In genomic region chr1:220875233-220875632, GRCh38 we compare ENCODE assay signal across 14 cellular contexts. TPM values are rescaled to one million over a fixed set of nuclear protein-coding genes. Genes with fewer than 3 reads are reported as not detected.
DNase-seq lines count a peak whose midpoint lies in the region; ATAC-seq and TF ChIP-seq lines count a peak whose summit lies in the region.
"Had no signal": no experiment of that assay in that cellular context is flagged by ENCODE, and none has a peak within 500 bp of the region (broad histone marks: within the 10 kb centered on the region; RNA-seq: fewer than 3 reads in every experiment).

No MANE protein-coding gene starts in this region.

- WGBS in right lobe of liver (ENCODE audit: insufficient coverage, low coverage, low lambda C conversion rate, missing lambda C conversion rate), result 33% methylated on average over 1 of the region's 1 CpG

- no peak for TF ChIP-seq CTCF in HEK293 (tag by site-specific recombination; IDR thresholded peaks at IDR 0.05)
- no peak for TF ChIP-seq CTCF in right lobe of liver (IDR thresholded peaks at IDR 0.05)

- H3K9me3 ChIP-seq in HEK293 (ENCODE audit: control insufficient read depth, insufficient read depth, low read depth, low read length), result no peaks in the 10 kb centered on the region
- no peaks in the 10 kb centered on the region for H3K9me3 ChIP-seq in right lobe of liver
- no peaks in the 10 kb centered on the region for H3K9me3 ChIP-seq in effector memory CD4-positive, alpha-beta T cell (ENCODE audit: control insufficient read depth, low read length)

- no peaks in the 10 kb centered on the region for H3K9me3 Mint-ChIP-seq in naive B cell
- no peaks in the 10 kb centered on the region for H3K9me3 Mint-ChIP-seq in stimulated activated memory B cell treated with anti-CD40 and anti-IgM and Interleukin-4, amounts not matched to agents 10 μg/mL and 1 μg/mL and 100 μg/mL, for 72 hours
- H3K9me3 Mint-ChIP-seq in activated naive CD4-positive, alpha-beta T cell treated with anti-CD3 and anti-CD28 coated beads for 36 hours, result no peaks in the 10 kb centered on the region
- H3K9me3 Mint-ChIP-seq: CD4-positive, alpha-beta T cell; GM23338 had no signal

- H3K36me3 Mint-ChIP-seq in naive B cell, result no peaks in the 10 kb centered on the region
- no peaks in the 10 kb centered on the region for H3K36me3 Mint-ChIP-seq in stimulated activated memory B cell treated with anti-CD40 and anti-IgM and Interleukin-4, amounts not matched to agents 10 μg/mL and 1 μg/mL and 100 μg/mL, for 72 hours
- H3K36me3 Mint-ChIP-seq in activated naive CD4-positive, alpha-beta T cell treated with anti-CD3 and anti-CD28 coated beads for 36 hours (ENCODE audit: low read depth), result no peaks in the 10 kb centered on the region

- H3K4me1 ChIP-seq in HEK293 (ENCODE audit: control insufficient read depth, insufficient read depth, low read length), result peaks cover 3% of the 10 kb centered on the region; the same call in 1 of the 2 replicates
- H3K4me1 ChIP-seq in right lobe of liver, result peaks cover 0 to 50% (median 21%) of the 10 kb centered on the region in 4 donors
- H3K4me1 ChIP-seq in effector memory CD4-positive, alpha-beta T cell (ENCODE audit: control insufficient read depth, insufficient read depth, low read length, poor library complexity, severe bottlenecking), result peaks cover 5% of the 10 kb centered on the region

- H3K36me3 ChIP-seq in HEK293 (ENCODE audit: control insufficient read depth in 2 of 2, insufficient read depth in 1 of 2, low read length in 2 of 2), result no peaks in the 10 kb centered on the region
- H3K36me3 ChIP-seq in right lobe of liver, result no peaks in the 10 kb centered on the region
- H3K36me3 ChIP-seq in effector memory CD4-positive, alpha-beta T cell (ENCODE audit: control insufficient read depth, insufficient read depth, low read length), result no peaks in the 10 kb centered on the region

- CTCF ChIA-PET in HEK293 (lab: Yijun Ruan, JAX), result interaction anchor here (0.6 to 3.5 kb wide), 23 partner anchors 11 to 1579 kb away, joined by 3 to 32 read pairs (median 3); no protein-coding TSS in a partner anchor
- CTCF ChIA-PET in activated naive CD4-positive, alpha-beta T cell treated with anti-CD3 and anti-CD28 coated beads for 36 hours (lab: Charles Lee), result interaction anchor here (0.9 to 3.1 kb wide), 4 partner anchors 160 to 328 kb away, joined by 3 to 12 read pairs (median 5); no protein-coding TSS in a partner anchor

- H3K27ac ChIP-seq in HEK293 (ENCODE audit: extremely low read depth, low read depth, low read length) (no peak overlapping the region), right lobe of liver (peak overlapping the region in 2 of 3 donors; percentile 60 to 95)
- H3K27ac ChIP-seq in effector memory CD4-positive, alpha-beta T cell (ENCODE audit: insufficient read depth, low read length, poor library complexity, severe bottlenecking), result no peak overlapping the region

- H3K27ac Mint-ChIP-seq in naive B cell, result peak overlapping the region in 4 of 6 donors; percentile 14 to 79 (median 37)
- H3K27ac Mint-ChIP-seq in stimulated activated memory B cell treated with anti-CD40 and anti-IgM and Interleukin-4, amounts not matched to agents 10 μg/mL and 1 μg/mL and 100 μg/mL, for 72 hours, result peak overlapping the region; percentile 11
- no peak overlapping the region for H3K27ac Mint-ChIP-seq in activated naive CD4-positive, alpha-beta T cell treated with anti-CD3 and anti-CD28 coated beads for 36 hours
- H3K27ac Mint-ChIP-seq: CD4-positive, alpha-beta T cell; GM23338 had no signal

- no peak for TF ChIP-seq POLR2A in right lobe of liver (IDR thresholded peaks at IDR 0.05)

- POLR2A ChIA-PET in HEK293 (lab: Yijun Ruan, JAX), result no interaction called here

- no peak overlapping the region for H3K4me3 ChIP-seq in HEK293 (ENCODE audit: low read depth, low read length)
- no peak overlapping the region for H3K4me3 ChIP-seq in right lobe of liver
- H3K4me3 ChIP-seq in effector memory CD4-positive, alpha-beta T cell (ENCODE audit: insufficient read depth, low read depth, low read length, poor library complexity, severe bottlenecking), result no peak overlapping the region

- no peaks in the 10 kb centered on the region for H3K27me3 ChIP-seq in right lobe of liver
- peaks cover 28% of the 10 kb centered on the region for H3K27me3 ChIP-seq in effector memory CD4-positive, alpha-beta T cell (replicated peaks; ENCODE audit: control insufficient read depth, insufficient read depth, low read length, poor library complexity, severe bottlenecking)

- peaks cover 33% of the 10 kb centered on the region in 3 donors for H3K4me1 Mint-ChIP-seq in naive B cell
- H3K4me1 Mint-ChIP-seq in stimulated activated memory B cell treated with anti-CD40 and anti-IgM and Interleukin-4, amounts not matched to agents 10 μg/mL and 1 μg/mL and 100 μg/mL, for 72 hours, result peaks cover 42% of the 10 kb centered on the region
- peaks cover 24% of the 10 kb centered on the region for H3K4me1 Mint-ChIP-seq in activated naive CD4-positive, alpha-beta T cell treated with anti-CD3 and anti-CD28 coated beads for 36 hours (ENCODE audit: low read depth)

- intact Hi-C loops in right lobe of liver (cut with DNase I), result no loop called here
- intact Hi-C loops in activated naive CD4-positive, alpha-beta T cell treated with anti-CD3 and anti-CD28 coated beads for 36 hours (cut with micrococcal nuclease), result loop anchor here (5.0 to 10.0 kb wide), 3 partner anchors 603 to 1582 kb away; partner anchors contain the start of gene RAB3GAP2

- H3K4me3 Mint-ChIP-seq in naive B cell, result peak overlapping the region in 3 of 8 donors; percentile 27 to 71 (median 38)
- H3K4me3 Mint-ChIP-seq in stimulated activated memory B cell treated with anti-CD40 and anti-IgM and Interleukin-4, amounts not matched to agents 10 μg/mL and 1 μg/mL and 100 μg/mL, for 72 hours, result no peak overlapping the region
- no peak overlapping the region for H3K4me3 Mint-ChIP-seq in activated naive CD4-positive, alpha-beta T cell treated with anti-CD3 and anti-CD28 coated beads for 36 hours
- H3K4me3 Mint-ChIP-seq: CD4-positive, alpha-beta T cell; GM23338 had no signal

- no peak for ATAC-seq in right lobe of liver
- ATAC-seq in naive B cell (ENCODE audit: low read depth in 2 of 2), result no peak
- no peak for ATAC-seq in stimulated activated memory B cell treated with anti-CD40 and anti-IgM and Interleukin-4, amounts not matched to agents 10 μg/mL and 1 μg/mL and 100 μg/mL, for 72 hours
- no peak for ATAC-seq in GM19452 (IDR thresholded peaks at IDR 0.05; ENCODE audit: unreplicated experiment)
- ATAC-seq: GM23338 had no signal

- no peak for DNase-seq in right lobe of liver
- no peak for DNase-seq in naive B cell
- DNase-seq in activated naive CD4-positive, alpha-beta T cell treated with anti-CD3 and anti-CD28 coated beads for 36 hours, result no peak
- DNase-seq in effector memory CD4-positive, alpha-beta T cell, result no peak
- no peak for DNase-seq in COR-L47 (lab: John Stamatoyannopoulos, UW)
- DNase-seq: ACHN; C1 segment of cervical spinal cord; CD4-positive, alpha-beta T cell; DMS79; IMR-90 had no signal

- peaks cover 0 to 15% (median 4%) of the 10 kb centered on the region in 3 donors for H3K27me3 Mint-ChIP-seq in naive B cell
- no peaks in the 10 kb centered on the region for H3K27me3 Mint-ChIP-seq in stimulated activated memory B cell treated with anti-CD40 and anti-IgM and Interleukin-4, amounts not matched to agents 10 μg/mL and 1 μg/mL and 100 μg/mL, for 72 hours
- H3K27me3 Mint-ChIP-seq in activated naive CD4-positive, alpha-beta T cell treated with anti-CD3 and anti-CD28 coated beads for 36 hours (ENCODE audit: low read depth), result peaks cover 72% of the 10 kb centered on the region

TF ChIP-seq in HEK293, 187 proteins besides CTCF, POLR2A, EP300 and RAD21:
- no peak for TF ChIP-seq MYNN (tag by site-specific recombination; IDR thresholded peaks at IDR 0.05; ENCODE audit: borderline replicate concordance)
- no peak for TF ChIP-seq ZFP37 (tag by site-specific recombination; IDR thresholded peaks at IDR 0.05)
- TF ChIP-seq KLF1 (tag by site-specific recombination; IDR thresholded peaks at IDR 0.05), result no peak
- TF ChIP-seq BCL11A (tag by site-specific recombination; IDR thresholded peaks at IDR 0.05; ENCODE audit: low read depth), result no peak
- 0 out of 2 replicates have a peak, but pooled peaks have one; percentile 2 for TF ChIP-seq ZNF398 (tag by site-specific recombination; IDR thresholded peaks at IDR 0.05)

RNA-seq across cellular contexts. Expression of gene HLX, which starts 4.0 kb away (rescaled TPM):
- 10 to 100 TPM in 2 of 6 experiments, 1 to 10 TPM in 4; 5.5 to 10.8 (median 6.7) TPM for total RNA-seq in right lobe of liver
- 1 to 10 TPM in 4 of 6 donors, under 1 TPM in 1, not detected in 1; 0.92 to 3.5 (median 2.7) TPM for polyA plus RNA-seq in naive B cell (ENCODE audit: low read depth in 6 of 6)
- under 1 TPM in 1 of 2 experiments, not detected in 1; 0.12 TPM for total RNA-seq in activated naive CD4-positive, alpha-beta T cell treated with anti-CD3 and anti-CD28 coated beads for 36 hours
- polyA plus RNA-seq: GM23338 had no signal

Comparison
In these comparisons a context has a peak if more than half of its experiments do, and no peak if none do; other contexts are left out.
1. H3K27ac ChIP-seq: peak in right lobe of liver (2 of 3); none in HEK293 (single experiment) and effector memory CD4-positive, alpha-beta T cell (single experiment).
2. RNA of gene HLX, which starts 4.0 kb away (total RNA-seq): 5.5 to 10.8 TPM in right lobe of liver; 0.12 TPM in activated naive CD4-positive, alpha-beta T cell treated with anti-CD3 and anti-CD28 coated beads for 36 hours; every median in the first group is over 4 times any median in the second.